9 cellular contexts compared by ENCODE assay signal in genomic region chr9:126956929-126957686, GRCh38. TPM values are rescaled to one million over a fixed set of nuclear protein-coding genes. Genes with fewer than 3 reads are reported as not detected.
DNase-seq lines count a peak whose midpoint lies in the region; ATAC-seq, FAIRE-seq and TF ChIP-seq lines count a peak whose summit lies in the region.
"Had no signal": no experiment of that assay in that cellular context is flagged by ENCODE, and none has a peak within 500 bp of the region (broad histone marks: within the 10 kb centered on the region; RNA-seq: fewer than 3 reads in every experiment).

No MANE protein-coding gene starts in this region.

- ATAC-seq in Right ventricle myocardium inferior (peak; percentile 67), left colon (peak; percentile 39), aorta (ENCODE audit: low FRiP score) (peak; percentile 37), HepG2 (no peak), GM21825 (IDR thresholded peaks at IDR 0.05; ENCODE audit: unreplicated experiment) (no peak)

- no peak overlapping the region for H3K9ac ChIP-seq in HepG2 (ENCODE audit: insufficient read depth, low read depth, low read length)

- H3K9me3 ChIP-seq in aorta (ENCODE audit: control insufficient read depth, low read length) (no peaks in the 10 kb centered on the region), HepG2 (ENCODE audit: low read length) (no peaks in the 10 kb centered on the region)

- CTCF ChIA-PET in HepG2 (lab: Yijun Ruan, JAX; ENCODE audit: low intra/inter-chr PET ratio, low total read pairs) = no interaction called here

- TF ChIP-seq RAD21 in HepG2 (CRISPR knock-in tag; IDR thresholded peaks at IDR 0.05) = no peak

- H3K27me3 ChIP-seq in brain microvascular endothelial cell (replicated peaks) (no peaks in the 10 kb centered on the region), aorta (ENCODE audit: control insufficient read depth in 1 of 2, insufficient read depth in 2 of 2, low read length in 1 of 2) (no peaks in the 10 kb centered on the region), HepG2 (ENCODE audit: control insufficient read depth in 1 of 2, insufficient read depth in 2 of 2, low read length in 2 of 2) (no peaks in the 10 kb centered on the region)

- in situ Hi-C loops in brain microvascular endothelial cell (cut with HindIII; ENCODE audit: low pct_ligation_motif_present, low sequenced_read_pairs) = loop anchor here (25.0 kb wide), 1 partner anchor 255 kb away; no protein-coding TSS in a partner anchor
- in situ Hi-C loops in HepG2 (cut with HindIII; ENCODE audit: extremely low pct_ligation_motif_present, low pct_unique_long_range_greater_than_20kb) = no loop called here

- FAIRE-seq in HepG2 (lab: Jason Lieb, UNC) = no peak

- 80 to 85% methylated on average over 7 of the region's 7 CpGs for WGBS in aorta, 2 donors
- WGBS in HepG2 (ENCODE audit: low lambda C conversion rate) = 86% methylated on average over 7 of the region's 7 CpGs

- no peak for TF ChIP-seq POLR2A in HepG2 (IDR thresholded peaks at IDR 0.05; ENCODE audit: insufficient read depth in 1 of 2, low read depth in 2 of 2, low read length in 2 of 2)

- H3K79me2 ChIP-seq in HepG2 (ENCODE audit: insufficient read depth, low read length) = no peaks in the 10 kb centered on the region

- no TSS peak for BruUV-seq in HepG2 (replicated peaks; lab: Mats Ljungman, UMichigan)

- no peak overlapping the region for H2AFZ ChIP-seq in HepG2 (ENCODE audit: low read length)

- TF ChIP-seq EP300 in HepG2 (IDR thresholded peaks at IDR 0.05; ENCODE audit: low read depth in 2 of 2, low read length in 2 of 2) (no peak), HepG2 (CRISPR knock-in tag; IDR thresholded peaks at IDR 0.05; ENCODE audit: borderline replicate concordance) (no peak)

- H3K4me2 ChIP-seq in HepG2 (ENCODE audit: low read depth, low read length) = no peak overlapping the region

- intact Hi-C loops in Right ventricle myocardium inferior (cut with DNase I) (no loop called here), cardiac septum (cut with DNase I) (loop anchor here (5.0 kb wide), 1 partner anchor 175 kb away; no protein-coding TSS in a partner anchor), left colon (cut with DNase I, micrococcal nuclease) (no loop called here), aorta (cut with DNase I) (no loop called here), HepG2 (cut with micrococcal nuclease; ENCODE audit: unreplicated experiment) (no loop called here)

- peaks cover 2% of the 10 kb centered on the region in 2 donors for H3K4me1 ChIP-seq in aorta (ENCODE audit: control insufficient read depth in 1 of 2, insufficient read depth in 2 of 2, low read length in 2 of 2)
- H3K4me1 ChIP-seq in HepG2 (ENCODE audit: insufficient read depth, low read length) = peaks cover 6% of the 10 kb centered on the region; the same call in 1 of the 2 replicates

- DNase-seq in Right ventricle myocardium inferior (ENCODE audit: missing footprints) = no peak
- no peak for DNase-seq in cardiac septum (ENCODE audit: low spot score)
- DNase-seq in brain microvascular endothelial cell = peak; percentile 33
- DNase-seq in left colon = no peak
- DNase-seq in aorta = peak in 1 of 2 donors; percentile 55
- no peak for DNase-seq in HepG2 (ENCODE audit: low spot score)
- DNase-seq in GM20000 (ENCODE audit: low spot score) = no peak
- DNase-seq: NCI-H1048 had no signal

- POLR2A ChIA-PET in HepG2 (lab: Yijun Ruan, JAX) = no interaction called here

- no peak overlapping the region for H3K4me3 ChIP-seq in brain microvascular endothelial cell (ENCODE audit: low read depth, low read length)
- H3K4me3 ChIP-seq in aorta (ENCODE audit: low read length in 2 of 2) = no peak overlapping the region
- no peak overlapping the region for H3K4me3 ChIP-seq in HepG2 (replicated peaks in 1 of 3; ENCODE audit: insufficient read depth in 1 of 3, low read depth in 2 of 3, low read length in 3 of 3)

- no peaks in the 10 kb centered on the region for H3K36me3 ChIP-seq in brain microvascular endothelial cell (replicated peaks)
- no peaks in the 10 kb centered on the region for H3K36me3 ChIP-seq in aorta (ENCODE audit: control insufficient read depth in 1 of 2, insufficient read depth in 2 of 2, low read length in 1 of 2)
- no peaks in the 10 kb centered on the region for H3K36me3 ChIP-seq in HepG2 (replicated peaks in 1 of 2; ENCODE audit: control insufficient read depth in 1 of 2, insufficient read depth in 2 of 2, low read length in 2 of 2)

- H3K27ac ChIP-seq in brain microvascular endothelial cell (no peak overlapping the region), aorta (ENCODE audit: low read depth in 1 of 2, low read length in 2 of 2) (peak overlapping the region in 1 of 2 donors; percentile 11), HepG2 (ENCODE audit: extremely low read length, insufficient read depth, low read length) (no peak overlapping the region)

- no peak for TF ChIP-seq CTCF in brain microvascular endothelial cell (IDR thresholded peaks at IDR 0.05; ENCODE audit: low read depth, low read length, missing control alignments)
- no peak for TF ChIP-seq CTCF in HepG2 (CRISPR knock-in tag; IDR thresholded peaks at IDR 0.05)
- no peak for TF ChIP-seq CTCF in GM20000 (IDR thresholded peaks at IDR 0.05; ENCODE audit: extremely low read depth, missing control alignments)

- no peaks in the 10 kb centered on the region for H4K20me1 ChIP-seq in HepG2 (ENCODE audit: insufficient read depth, low read length)

TF ChIP-seq in HepG2, 621 proteins besides CTCF, POLR2A, EP300 and RAD21 (continues in another document):
- TF ChIP-seq, protein P1, sequence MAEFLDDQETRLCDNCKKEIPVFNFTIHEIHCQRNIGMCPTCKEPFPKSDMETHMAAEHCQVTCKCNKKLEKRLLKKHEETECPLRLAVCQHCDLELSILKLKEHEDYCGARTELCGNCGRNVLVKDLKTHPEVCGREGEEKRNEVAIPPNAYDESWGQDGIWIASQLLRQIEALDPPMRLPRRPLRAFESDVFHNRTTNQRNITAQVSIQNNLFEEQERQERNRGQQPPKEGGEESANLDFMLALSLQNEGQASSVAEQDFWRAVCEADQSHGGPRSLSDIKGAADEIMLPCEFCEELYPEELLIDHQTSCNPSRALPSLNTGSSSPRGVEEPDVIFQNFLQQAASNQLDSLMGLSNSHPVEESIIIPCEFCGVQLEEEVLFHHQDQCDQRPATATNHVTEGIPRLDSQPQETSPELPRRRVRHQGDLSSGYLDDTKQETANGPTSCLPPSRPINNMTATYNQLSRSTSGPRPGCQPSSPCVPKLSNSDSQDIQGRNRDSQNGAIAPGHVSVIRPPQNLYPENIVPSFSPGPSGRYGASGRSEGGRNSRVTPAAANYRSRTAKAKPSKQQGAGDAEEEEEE (CRISPR knock-in tag; IDR thresholded peaks at IDR 0.05; ENCODE audit: borderline replicate concordance) = no peak
- TF ChIP-seq SAP130 (CRISPR knock-in tag; IDR thresholded peaks at IDR 0.05; ENCODE audit: low read depth) = no peak
- TF ChIP-seq ZFP91 (CRISPR knock-in tag; IDR thresholded peaks at IDR 0.05; ENCODE audit: borderline replicate concordance) = no peak

RNA-seq across cellular contexts. Expression of gene RALGPS1, which starts 42.5 kb away (rescaled TPM):
- 15.3 TPM for total RNA-seq in Right ventricle myocardium inferior
- total RNA-seq in cardiac septum = 21.8 TPM
- total RNA-seq in left colon = 10 to 100 TPM; 32.7 to 46.5 TPM
- total RNA-seq in aorta = 10 to 100 TPM in 1 of 2 donors, 1 to 10 TPM in 1; 6.1 to 10.6 TPM
- 10 to 100 TPM in 1 of 2 donors, 1 to 10 TPM in 1; 2.0 to 19.7 TPM for polyA plus RNA-seq in aorta
- 2.2 and 3.7 TPM in 2 replicates for total RNA-seq in HepG2 (2016; rRNA removed; fragmentation: Illumina TruSeq; extraction: Trizol)
- total RNA-seq in HepG2 (2016; cell fraction: cytosol; rRNA removed; fragmentation: Illumina TruSeq; extraction: Trizol; ENCODE audit: low read depth) = 2.5 and 3.0 TPM in 2 replicates
- 3.1 and 4.0 TPM in 2 replicates for total RNA-seq in HepG2 (2016; cell fraction: insoluble cytoplasmic fraction; rRNA removed; fragmentation: Illumina TruSeq; extraction: Trizol)
- 4.9 and 5.0 TPM in 2 replicates for total RNA-seq in HepG2 (2016; cell fraction: membrane; rRNA removed; fragmentation: Illumina TruSeq; extraction: Trizol)
- total RNA-seq in HepG2 (2016; cell fraction: nucleus; rRNA removed; fragmentation: Illumina TruSeq; extraction: Trizol) = 7.5 and 9.4 TPM in 2 replicates
- polyA plus RNA-seq in HepG2 (2011; rRNA removed) = 6.5 and 9.5 TPM in 2 replicates
- polyA plus RNA-seq in HepG2 (2011; cell fraction: cytosol; rRNA removed) = 3.0 and 5.8 TPM in 2 replicates
- 26.3 and 34.5 TPM in 2 replicates for polyA plus RNA-seq in HepG2 (2011; cell fraction: nucleus; rRNA removed)
- polyA plus RNA-seq in HepG2 (2012) = 11.9 and 13.3 TPM in 2 replicates
- 2.9 and 3.7 TPM in 2 replicates for polyA plus RNA-seq in HepG2 (2016; cell fraction: cytosol; fragmentation: Illumina TruSeq; extraction: Trizol; ENCODE audit: low read depth)
- polyA plus RNA-seq in HepG2 (2016; cell fraction: insoluble cytoplasmic fraction; fragmentation: Illumina TruSeq; extraction: Trizol; ENCODE audit: low read depth) = 2.8 and 3.2 TPM in 2 replicates
- polyA plus RNA-seq in HepG2 (2016; cell fraction: membrane; fragmentation: Illumina TruSeq; extraction: Trizol; ENCODE audit: low read depth) = 3.1 and 4.4 TPM in 2 replicates
- polyA plus RNA-seq in HepG2 (2016; cell fraction: nucleus; fragmentation: Illumina TruSeq; extraction: Trizol; ENCODE audit: insufficient read depth, low read depth) = 6.9 and 11.6 TPM in 2 replicates
- polyA minus RNA-seq in HepG2 (2011; rRNA and poly(A)+ RNA removed; ENCODE audit: low replicate concordance) = 7.3 and 9.6 TPM in 2 replicates
- 2.6 and 3.3 TPM in 2 replicates for polyA minus RNA-seq in HepG2 (2011; cell fraction: cytosol; rRNA and poly(A)+ RNA removed)
- polyA minus RNA-seq in HepG2 (2011; cell fraction: nucleus; rRNA and poly(A)+ RNA removed) = 15.6 and 26.6 TPM in 2 replicates

Comparison
In these comparisons a context has a peak if more than half of its experiments do, and no peak if none do; other contexts are left out.
1. ATAC-seq: peak in Right ventricle myocardium inferior (single experiment), left colon (single experiment) and aorta (single experiment); none in HepG2 (single experiment) and GM21825 (single experiment).